Comparison of ENCODE assay signal across 13 cellular contexts in genomic region chr3:67624687-67625086, GRCh38. TPM values are rescaled to one million over a fixed set of nuclear protein-coding genes. Genes with fewer than 3 reads are reported as not detected.
DNase-seq lines count a peak whose midpoint lies in the region; ATAC-seq and TF ChIP-seq lines count a peak whose summit lies in the region.
"Had no signal": no experiment of that assay in that cellular context is flagged by ENCODE, and none has a peak within 500 bp of the region (broad histone marks: within the 10 kb centered on the region; RNA-seq: fewer than 3 reads in every experiment).

No MANE protein-coding gene starts in this region.

- no peaks in the 10 kb centered on the region for H3K9me3 ChIP-seq in CD4-positive, CD25-positive, alpha-beta regulatory T cell (ENCODE audit: control insufficient read depth in 2 of 2, low read length in 2 of 2)
- H3K9me3 ChIP-seq in CD8-positive, alpha-beta T cell (ENCODE audit: low read length): no peaks in the 10 kb centered on the region
- H3K9me3 ChIP-seq in osteoblast (ENCODE audit: low read depth, low read length): no peaks in the 10 kb centered on the region
- H3K9me3 ChIP-seq: Caco-2 had no signal

- peaks cover 0 to 2% of the 10 kb centered on the region in 2 donors for H3K9me3 Mint-ChIP-seq in activated T-cell treated with anti-CD3 and anti-CD28 coated beads, Interleukin-2, amount 50 U/mL, for 72 hours
- peaks cover 0 to 3% (median 0%) of the 10 kb centered on the region in 7 donors for H3K9me3 Mint-ChIP-seq in CD4-positive, CD25-positive, alpha-beta regulatory T cell
- no peaks in the 10 kb centered on the region for H3K9me3 Mint-ChIP-seq in CD8-positive, alpha-beta T cell
- H3K9me3 Mint-ChIP-seq: CD8-positive, alpha-beta memory T cell; HFFc6 had no signal

- peaks cover 24% of the 10 kb centered on the region for H3K36me3 ChIP-seq in CD4-positive, CD25-positive, alpha-beta regulatory T cell (ENCODE audit: control insufficient read depth, insufficient read depth, low read length)
- no peaks in the 10 kb centered on the region for H3K36me3 ChIP-seq in CD8-positive, alpha-beta T cell (ENCODE audit: insufficient read depth, low read length)
- peaks cover 7% of the 10 kb centered on the region for H3K36me3 ChIP-seq in osteoblast (ENCODE audit: insufficient read depth, low read length)

- H4K20me1 ChIP-seq in osteoblast (ENCODE audit: insufficient read depth, low read length): peaks cover 21% of the 10 kb centered on the region

- no peaks in the 10 kb centered on the region for H3K4me1 ChIP-seq in CD4-positive, CD25-positive, alpha-beta regulatory T cell (ENCODE audit: control insufficient read depth, insufficient read depth, low read length, poor library complexity, severe bottlenecking)
- peaks cover 10% of the 10 kb centered on the region for H3K4me1 ChIP-seq in CD8-positive, alpha-beta T cell (ENCODE audit: insufficient read depth, low read length)
- peaks cover 3% of the 10 kb centered on the region for H3K4me1 ChIP-seq in osteoblast (ENCODE audit: insufficient read depth, low read length)
- H3K4me1 ChIP-seq: Caco-2 had no signal

- no peak for ATAC-seq in activated T-cell treated with anti-CD3 and anti-CD28 coated beads, Interleukin-2, amount 50 U/mL, for 72 hours (replicated peaks in 1 of 2)
- no peak for ATAC-seq in CD4-positive, CD25-positive, alpha-beta regulatory T cell (ENCODE audit: low read depth in 2 of 2)
- ATAC-seq in CD8-positive, alpha-beta T cell: no peak
- ATAC-seq in GM21717 (IDR thresholded peaks at IDR 0.05; ENCODE audit: unreplicated experiment): no peak

- POLR2A ChIA-PET in CD8-positive, alpha-beta T cell (lab: Charles Lee): no interaction called here

- no peak overlapping the region for H3K27ac ChIP-seq in CD4-positive, CD25-positive, alpha-beta regulatory T cell (ENCODE audit: insufficient read depth, low read length, poor library complexity, severe bottlenecking)
- no peak overlapping the region for H3K27ac ChIP-seq in CD8-positive, alpha-beta T cell (ENCODE audit: low read depth, low read length)
- no peak overlapping the region for H3K27ac ChIP-seq in osteoblast (ENCODE audit: low read depth, low read length)

- H3K4me3 Mint-ChIP-seq in activated T-cell treated with anti-CD3 and anti-CD28 coated beads, Interleukin-2, amount 50 U/mL, for 72 hours: no peak overlapping the region
- H3K4me3 Mint-ChIP-seq in CD4-positive, CD25-positive, alpha-beta regulatory T cell: no peak overlapping the region
- H3K4me3 Mint-ChIP-seq in CD8-positive, alpha-beta T cell: no peak overlapping the region
- H3K4me3 Mint-ChIP-seq: B cell; CD8-positive, alpha-beta memory T cell; HFFc6 had no signal

- no peak overlapping the region for H3K4me3 ChIP-seq in CD4-positive, CD25-positive, alpha-beta regulatory T cell (ENCODE audit: low read depth, low read length)
- no peak overlapping the region for H3K4me3 ChIP-seq in CD8-positive, alpha-beta T cell (ENCODE audit: low read depth, low read length)
- H3K4me3 ChIP-seq in osteoblast (ENCODE audit: insufficient read depth, low read length): no peak overlapping the region

- H3K4me1 Mint-ChIP-seq in activated T-cell treated with anti-CD3 and anti-CD28 coated beads, Interleukin-2, amount 50 U/mL, for 72 hours (ENCODE audit: low read depth): peaks cover 43% of the 10 kb centered on the region
- peaks cover 23 to 79% (median 51%) of the 10 kb centered on the region in 4 donors for H3K4me1 Mint-ChIP-seq in CD4-positive, CD25-positive, alpha-beta regulatory T cell
- peaks cover 72% of the 10 kb centered on the region for H3K4me1 Mint-ChIP-seq in CD8-positive, alpha-beta T cell (ENCODE audit: low read depth)

- H3K79me2 ChIP-seq in osteoblast (ENCODE audit: insufficient read depth, low read length): peaks cover 77% of the 10 kb centered on the region

- no peak overlapping the region for H3K4me2 ChIP-seq in osteoblast (ENCODE audit: insufficient read depth, low read length)

- H3K27ac Mint-ChIP-seq in activated T-cell treated with anti-CD3 and anti-CD28 coated beads, Interleukin-2, amount 50 U/mL, for 72 hours: peak overlapping the region; percentile 58
- H3K27ac Mint-ChIP-seq in CD4-positive, CD25-positive, alpha-beta regulatory T cell: peak overlapping the region in 2 of 3 donors; percentile 67 to 84
- H3K27ac Mint-ChIP-seq in CD8-positive, alpha-beta T cell: peak overlapping the region; percentile 12
- H3K27ac Mint-ChIP-seq: B cell, HFFc6 had no signal

- intact Hi-C loops in CD8-positive, alpha-beta T cell (cut with DNase I, micrococcal nuclease): no loop called here

- peaks cover 10 to 29% of the 10 kb centered on the region in 2 donors for H3K36me3 Mint-ChIP-seq in activated T-cell treated with anti-CD3 and anti-CD28 coated beads, Interleukin-2, amount 50 U/mL, for 72 hours (ENCODE audit: insufficient read depth in 2 of 2)
- H3K36me3 Mint-ChIP-seq in CD4-positive, CD25-positive, alpha-beta regulatory T cell: peaks cover 45% of the 10 kb centered on the region
- peaks cover 69% of the 10 kb centered on the region for H3K36me3 Mint-ChIP-seq in CD8-positive, alpha-beta T cell

- H2AFZ ChIP-seq in osteoblast (ENCODE audit: low read length): no peak overlapping the region

- no peak for TF ChIP-seq CTCF in CD8-positive, alpha-beta T cell (IDR thresholded peaks at IDR 0.05)
- no peak for TF ChIP-seq CTCF in osteoblast (IDR thresholded peaks at IDR 0.05; ENCODE audit: extremely low read depth, low read depth, low read length)

- DNase-seq in activated T-cell treated with anti-CD3 and anti-CD28 coated beads, Interleukin-2, amount 50 U/mL, for 72 hours: no peak
- DNase-seq in activated T-cell treated with anti-CD3 and anti-CD28 coated beads for 4 hours (no peak), osteoblast (ENCODE audit: insufficient read length, low spot score, missing footprints) (peak; percentile 77), DMS 273 (lab: John Stamatoyannopoulos, UW; ENCODE audit: unreplicated experiment) (no peak)
- DNase-seq in CD4-positive, CD25-positive, alpha-beta regulatory T cell: no peak
- no peak for DNase-seq in CD8-positive, alpha-beta T cell
- DNase-seq: C1 segment of cervical spinal cord; Caco-2; CD8-positive, alpha-beta memory T cell; HCEC 1CT; HFFc6 had no signal

- H3K27me3 Mint-ChIP-seq in activated T-cell treated with anti-CD3 and anti-CD28 coated beads, Interleukin-2, amount 50 U/mL, for 72 hours (ENCODE audit: low read depth): no peaks in the 10 kb centered on the region
- no peaks in the 10 kb centered on the region for H3K27me3 Mint-ChIP-seq in CD4-positive, CD25-positive, alpha-beta regulatory T cell
- no peaks in the 10 kb centered on the region for H3K27me3 Mint-ChIP-seq in CD8-positive, alpha-beta T cell (ENCODE audit: low read depth)
- H3K27me3 Mint-ChIP-seq: B cell; CD8-positive, alpha-beta memory T cell had no signal

- H3K27me3 ChIP-seq in CD4-positive, CD25-positive, alpha-beta regulatory T cell (ENCODE audit: control insufficient read depth, insufficient read depth, low read length): no peaks in the 10 kb centered on the region
- no peaks in the 10 kb centered on the region for H3K27me3 ChIP-seq in CD8-positive, alpha-beta T cell (ENCODE audit: insufficient read depth, low read length)
- H3K27me3 ChIP-seq in osteoblast (ENCODE audit: insufficient read depth, low read length): no peaks in the 10 kb centered on the region

- CTCF ChIA-PET in CD8-positive, alpha-beta T cell (lab: Charles Lee): no interaction called here

RNA-seq across cellular contexts. Expression of gene SUCLG2, which starts 29.7 kb away (rescaled TPM):
- 10 to 100 TPM; 35.8 to 39.5 TPM for total RNA-seq in activated T-cell treated with anti-CD3 and anti-CD28 coated beads, Interleukin-2, amount 50 U/mL, for 72 hours
- total RNA-seq in CD4-positive, CD25-positive, alpha-beta regulatory T cell: 53.6 TPM
- polyA plus RNA-seq in CD4-positive, CD25-positive, alpha-beta regulatory T cell: 10 to 100 TPM; 60.7 to 75.0 (median 69.5) TPM
- total RNA-seq in CD8-positive, alpha-beta T cell: 10 to 100 TPM; 39.1 to 40.9 TPM
- 56.8 and 62.5 TPM in 2 replicates for total RNA-seq in osteoblast

Comparison
In these comparisons a context has a peak if more than half of its experiments do, and no peak if none do; other contexts are left out.
1. H3K27ac Mint-ChIP-seq: peak in every context shown above with its lines; median percentile 76 in CD4-positive, CD25-positive, alpha-beta regulatory T cell; 58 in activated T-cell treated with anti-CD3 and anti-CD28 coated beads, Interleukin-2, amount 50 U/mL, for 72 hours; 12 in CD8-positive, alpha-beta T cell.